ENCODE assay signal across 1 cellular context in genomic region chr2:45923701-45924100, GRCh38.
TF ChIP-seq lines count a peak whose summit lies in the region.

No MANE protein-coding gene starts in this region.

TF ChIP-seq in HCT116, 20 proteins besides CTCF, POLR2A, EP300 and RAD21 (continued from another document):
- TF ChIP-seq ZBTB33 (IDR thresholded peaks at IDR 0.05; ENCODE audit: extremely low read depth, insufficient replicate concordance, low read length) (no peak), FOSL1 (IDR thresholded peaks at IDR 0.05; ENCODE audit: low read depth) (no peak), SIN3A (IDR thresholded peaks at IDR 0.05; ENCODE audit: low read depth) (no peak), YY1 (IDR thresholded peaks at IDR 0.05; ENCODE audit: extremely low read depth, insufficient replicate concordance, low read depth, low read length) (no peak), CBX3 (IDR thresholded peaks at IDR 0.05; ENCODE audit: low read depth) (no peak), POLR2AphosphoS5 (IDR thresholded peaks at IDR 0.05; ENCODE audit: low read depth, low read length) (no peak)
